Comparison of ENCODE assay signal across 8 cellular contexts in the genomic region with DNA sequence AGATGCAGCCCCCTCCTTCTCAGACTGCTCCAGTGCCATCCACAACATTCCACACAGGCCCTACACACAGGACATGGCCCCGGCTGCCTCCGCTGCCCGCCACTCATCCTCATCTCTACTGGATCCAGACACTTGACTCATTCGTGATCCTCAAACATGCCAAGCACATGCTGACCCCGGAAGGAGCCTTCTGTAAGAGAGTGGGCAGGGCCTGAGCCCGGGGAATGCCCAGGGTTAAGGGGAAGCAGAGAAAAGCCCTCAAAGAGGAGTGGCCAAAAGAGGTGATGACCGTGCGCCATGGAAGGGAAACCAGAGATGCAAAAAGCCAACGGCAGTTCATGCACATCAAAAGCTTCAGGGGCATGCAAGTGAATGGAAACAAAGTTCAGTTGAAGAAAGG. TPM values are rescaled to one million over a fixed set of nuclear protein-coding genes. Genes with fewer than 3 reads are reported as not detected.
DNase-seq lines count a peak whose midpoint lies in the region; ATAC-seq and TF ChIP-seq lines count a peak whose summit lies in the region.

No MANE protein-coding gene starts in this region.

- no peak overlapping the region for H3K27ac ChIP-seq in body of pancreas

- peak; percentile 68 for ATAC-seq in GM21526 (IDR thresholded peaks at IDR 0.05; ENCODE audit: low FRiP score, unreplicated experiment)
- ATAC-seq in body of pancreas: no peak

- H3K4me3 Mint-ChIP-seq in immature natural killer cell (peak overlapping the region in 4 of 5 donors; percentile 9 to 65 (median 50)), chondrocyte (ENCODE audit: unreplicated experiment) (no peak overlapping the region)

- H3K36me3 ChIP-seq in GM06990 (ENCODE audit: control insufficient read depth, insufficient read depth, low read length) (peaks cover 16% of the 10 kb centered on the region), body of pancreas (replicated peaks in 1 of 2; ENCODE audit: insufficient read depth in 1 of 2, low read depth in 2 of 2) (no peaks in the 10 kb centered on the region)

- H3K4me3 ChIP-seq in GM06990 (replicated peaks; ENCODE audit: low read depth, low read length): no peak overlapping the region
- H3K4me3 ChIP-seq in body of pancreas: no peak overlapping the region

- H3K27me3 Mint-ChIP-seq in immature natural killer cell (ENCODE audit: low read depth in 3 of 3): no peaks in the 10 kb centered on the region
- H3K27me3 Mint-ChIP-seq in chondrocyte (ENCODE audit: low read depth): no peaks in the 10 kb centered on the region

- H3K36me3 Mint-ChIP-seq in immature natural killer cell: peaks cover 26 to 44% (median 33%) of the 10 kb centered on the region in 3 donors
- peaks cover 17% of the 10 kb centered on the region for H3K36me3 Mint-ChIP-seq in chondrocyte (ENCODE audit: low read depth)

- intact Hi-C loops in body of pancreas (cut with DNase I): no loop called here

- DNase-seq in GM06990 (ENCODE audit: extremely low read depth, insufficient read length): peak; percentile 42
- DNase-seq in T follicular helper cell (ENCODE audit: low read depth): peak; percentile 28
- peak in 2 of 3 donors; percentile 20 to 27 for DNase-seq in immature natural killer cell
- DNase-seq in DMS 273 (lab: John Stamatoyannopoulos, UW; ENCODE audit: unreplicated experiment): no peak
- DNase-seq in body of pancreas: no peak
- no peak for DNase-seq in NOMO-1 treated with DMSO at 0.1 percent for 48 hours (lab: John Stamatoyannopoulos, UW; ENCODE audit: unreplicated experiment)
- DNase-seq in chondrocyte (ENCODE audit: low spot score): no peak

- H3K4me1 ChIP-seq in body of pancreas: no peaks in the 10 kb centered on the region

- H3K9me3 ChIP-seq in body of pancreas: no peaks in the 10 kb centered on the region

- no peaks in the 10 kb centered on the region for H3K9me3 Mint-ChIP-seq in immature natural killer cell
- peaks cover 13% of the 10 kb centered on the region for H3K9me3 Mint-ChIP-seq in chondrocyte (ENCODE audit: low read depth)

- WGBS in body of pancreas, 2 donors: 56 to 65% methylated on average over 8 of the region's 9 CpGs

- TF ChIP-seq CTCF in GM06990 (IDR thresholded peaks at IDR 0.05; ENCODE audit: insufficient read depth, low read length, poor library complexity, severe bottlenecking) (no peak), body of pancreas (IDR thresholded peaks at IDR 0.05) (no peak), chondrocyte (IDR thresholded peaks at IDR 0.05) (no peak)

- H3K27me3 ChIP-seq in GM06990 (replicated peaks; ENCODE audit: control insufficient read depth, insufficient read depth, low read length) (no peaks in the 10 kb centered on the region), body of pancreas (no peaks in the 10 kb centered on the region)

- TF ChIP-seq POLR2A in body of pancreas (IDR thresholded peaks at IDR 0.05): no peak

- H3K4me1 Mint-ChIP-seq in immature natural killer cell (peaks cover 69 to 92% of the 10 kb centered on the region in 2 donors), chondrocyte (ENCODE audit: low read depth) (peaks cover 59% of the 10 kb centered on the region)

- H3K27ac Mint-ChIP-seq in immature natural killer cell (peak overlapping the region; percentile 76 to 91 (median 86)), chondrocyte (ENCODE audit: unreplicated experiment) (no peak overlapping the region)

RNA-seq across cellular contexts. Expression of a gene that starts 46.1 kb away (rescaled TPM):
- polyA plus RNA-seq in immature natural killer cell: 100 to 1,000 TPM in 2 of 3 donors, 10 to 100 TPM in 1; 96.5 to 194 (median 109) TPM
- total RNA-seq in body of pancreas (10 to 100 TPM in 1 of 2 donors, 1 to 10 TPM in 1; 6.5 to 28.0 TPM), chondrocyte (53.3 to 54.9 TPM (median 53.4 TPM) in 3 replicates)

Comparison
In these comparisons a context has a peak if more than half of its experiments do, and no peak if none do; other contexts are left out.
1. DNase-seq: peak in GM06990 (single experiment), T follicular helper cell (single experiment) and immature natural killer cell (2 of 3); none in DMS 273 (single experiment), body of pancreas (0 of 4), NOMO-1 treated with DMSO at 0.1 percent for 48 hours (single experiment) and chondrocyte (single experiment).